ENCODE assay signal across 1 cellular context in the genomic region with DNA sequence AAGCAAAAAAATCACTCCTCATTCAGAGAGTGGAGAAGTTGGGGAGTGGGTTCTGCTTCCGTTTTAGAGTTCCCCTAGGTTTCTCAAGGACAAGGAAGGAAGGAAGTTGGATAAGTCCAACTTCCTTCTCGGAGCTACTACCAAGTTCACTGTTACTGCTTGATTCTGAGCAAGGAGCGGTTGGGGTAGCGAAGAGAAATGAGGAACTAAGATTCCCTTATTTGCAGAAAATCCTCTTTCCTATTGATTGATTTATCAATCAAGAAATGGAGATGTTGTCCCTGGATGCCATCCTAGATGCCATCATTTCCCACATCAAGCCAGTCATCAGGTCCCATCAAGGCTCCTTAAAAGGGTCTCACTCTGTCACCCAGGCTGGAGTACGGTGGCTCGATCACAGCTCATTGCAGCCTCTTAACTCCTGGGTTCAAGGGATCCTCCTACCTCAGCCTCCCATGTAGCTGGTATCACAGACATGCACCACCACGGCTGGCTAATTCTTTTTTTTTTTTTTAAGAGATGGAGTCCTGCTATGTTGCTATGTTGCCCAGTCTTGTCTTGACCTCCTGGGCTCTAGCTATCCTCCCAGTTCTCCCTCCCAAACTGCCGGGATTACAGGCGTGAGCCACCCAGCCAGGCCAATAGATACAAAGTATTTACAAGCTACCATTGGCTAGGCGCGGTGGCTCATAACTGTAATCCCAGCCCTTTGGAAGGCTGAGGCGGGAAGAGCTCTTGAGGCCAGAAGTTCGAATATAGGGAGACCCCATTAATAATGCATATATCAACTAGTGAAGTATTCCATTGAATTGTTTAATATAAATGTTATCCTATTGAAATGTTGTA.
A peak's percentile ranks its signal among the peaks of the same experiment; 100 is the strongest.
TF ChIP-seq lines count a peak whose summit lies in the region.

No MANE protein-coding gene starts in this region.

TF ChIP-seq in K562, 482 proteins besides CTCF, POLR2A, EP300 and RAD21 (continued from another document and continues in another):
- TF ChIP-seq, protein P1, sequence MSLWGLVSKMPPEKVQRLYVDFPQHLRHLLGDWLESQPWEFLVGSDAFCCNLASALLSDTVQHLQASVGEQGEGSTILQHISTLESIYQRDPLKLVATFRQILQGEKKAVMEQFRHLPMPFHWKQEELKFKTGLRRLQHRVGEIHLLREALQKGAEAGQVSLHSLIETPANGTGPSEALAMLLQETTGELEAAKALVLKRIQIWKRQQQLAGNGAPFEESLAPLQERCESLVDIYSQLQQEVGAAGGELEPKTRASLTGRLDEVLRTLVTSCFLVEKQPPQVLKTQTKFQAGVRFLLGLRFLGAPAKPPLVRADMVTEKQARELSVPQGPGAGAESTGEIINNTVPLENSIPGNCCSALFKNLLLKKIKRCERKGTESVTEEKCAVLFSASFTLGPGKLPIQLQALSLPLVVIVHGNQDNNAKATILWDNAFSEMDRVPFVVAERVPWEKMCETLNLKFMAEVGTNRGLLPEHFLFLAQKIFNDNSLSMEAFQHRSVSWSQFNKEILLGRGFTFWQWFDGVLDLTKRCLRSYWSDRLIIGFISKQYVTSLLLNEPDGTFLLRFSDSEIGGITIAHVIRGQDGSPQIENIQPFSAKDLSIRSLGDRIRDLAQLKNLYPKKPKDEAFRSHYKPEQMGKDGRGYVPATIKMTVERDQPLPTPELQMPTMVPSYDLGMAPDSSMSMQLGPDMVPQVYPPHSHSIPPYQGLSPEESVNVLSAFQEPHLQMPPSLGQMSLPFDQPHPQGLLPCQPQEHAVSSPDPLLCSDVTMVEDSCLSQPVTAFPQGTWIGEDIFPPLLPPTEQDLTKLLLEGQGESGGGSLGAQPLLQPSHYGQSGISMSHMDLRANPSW (CRISPR knock-in tag; IDR thresholded peaks at IDR 0.05), result no peak
- peak; percentile 50; the same call in 1 of the 2 replicates for TF ChIP-seq SMARCA5 (IDR thresholded peaks at IDR 0.05)
- no peak for TF ChIP-seq RFX5 (IDR thresholded peaks at IDR 0.05; ENCODE audit: low read depth, low read length)
- no peak for TF ChIP-seq KLF1 (tag; IDR thresholded peaks at IDR 0.05)
- TF ChIP-seq KDM1A (IDR thresholded peaks at IDR 0.05), result peak; percentile 25 to 63; a peak in 2 of 4 replicates
- no peak for TF ChIP-seq TCF3 (CRISPR knock-in tag; IDR thresholded peaks at IDR 0.05)
- TF ChIP-seq RFX7 (CRISPR knock-in tag; IDR thresholded peaks at IDR 0.05), result no peak
- TF ChIP-seq BACH1 (tag; IDR thresholded peaks at IDR 0.05), result peak; percentile 74; the same call in 1 of the 2 replicates
- TF ChIP-seq SIN3A (IDR thresholded peaks at IDR 0.05; ENCODE audit: borderline replicate concordance in 2 of 2, control insufficient read depth in 1 of 2, low read depth in 2 of 2, low read length in 2 of 2), result 0 out of 4 replicates have a peak, but pooled peaks of 1 of the 2 experiments have one; percentile 5
- TF ChIP-seq, protein P2, sequence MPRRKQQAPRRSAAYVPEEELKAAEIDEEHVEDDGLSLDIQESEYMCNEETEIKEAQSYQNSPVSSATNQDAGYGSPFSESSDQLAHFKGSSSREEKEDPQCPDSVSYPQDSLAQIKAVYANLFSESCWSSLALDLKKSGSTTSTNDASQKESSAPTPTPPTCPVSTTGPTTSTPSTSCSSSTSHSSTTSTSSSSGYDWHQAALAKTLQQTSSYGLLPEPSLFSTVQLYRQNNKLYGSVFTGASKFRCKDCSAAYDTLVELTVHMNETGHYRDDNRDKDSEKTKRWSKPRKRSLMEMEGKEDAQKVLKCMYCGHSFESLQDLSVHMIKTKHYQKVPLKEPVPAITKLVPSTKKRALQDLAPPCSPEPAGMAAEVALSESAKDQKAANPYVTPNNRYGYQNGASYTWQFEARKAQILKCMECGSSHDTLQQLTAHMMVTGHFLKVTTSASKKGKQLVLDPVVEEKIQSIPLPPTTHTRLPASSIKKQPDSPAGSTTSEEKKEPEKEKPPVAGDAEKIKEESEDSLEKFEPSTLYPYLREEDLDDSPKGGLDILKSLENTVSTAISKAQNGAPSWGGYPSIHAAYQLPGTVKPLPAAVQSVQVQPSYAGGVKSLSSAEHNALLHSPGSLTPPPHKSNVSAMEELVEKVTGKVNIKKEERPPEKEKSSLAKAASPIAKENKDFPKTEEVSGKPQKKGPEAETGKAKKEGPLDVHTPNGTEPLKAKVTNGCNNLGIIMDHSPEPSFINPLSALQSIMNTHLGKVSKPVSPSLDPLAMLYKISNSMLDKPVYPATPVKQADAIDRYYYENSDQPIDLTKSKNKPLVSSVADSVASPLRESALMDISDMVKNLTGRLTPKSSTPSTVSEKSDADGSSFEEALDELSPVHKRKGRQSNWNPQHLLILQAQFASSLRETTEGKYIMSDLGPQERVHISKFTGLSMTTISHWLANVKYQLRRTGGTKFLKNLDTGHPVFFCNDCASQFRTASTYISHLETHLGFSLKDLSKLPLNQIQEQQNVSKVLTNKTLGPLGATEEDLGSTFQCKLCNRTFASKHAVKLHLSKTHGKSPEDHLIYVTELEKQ (CRISPR knock-in tag; IDR thresholded peaks at IDR 0.05), result no peak
- no peak for TF ChIP-seq FOXJ3 (CRISPR knock-in tag; IDR thresholded peaks at IDR 0.05)
- TF ChIP-seq, protein P3, sequence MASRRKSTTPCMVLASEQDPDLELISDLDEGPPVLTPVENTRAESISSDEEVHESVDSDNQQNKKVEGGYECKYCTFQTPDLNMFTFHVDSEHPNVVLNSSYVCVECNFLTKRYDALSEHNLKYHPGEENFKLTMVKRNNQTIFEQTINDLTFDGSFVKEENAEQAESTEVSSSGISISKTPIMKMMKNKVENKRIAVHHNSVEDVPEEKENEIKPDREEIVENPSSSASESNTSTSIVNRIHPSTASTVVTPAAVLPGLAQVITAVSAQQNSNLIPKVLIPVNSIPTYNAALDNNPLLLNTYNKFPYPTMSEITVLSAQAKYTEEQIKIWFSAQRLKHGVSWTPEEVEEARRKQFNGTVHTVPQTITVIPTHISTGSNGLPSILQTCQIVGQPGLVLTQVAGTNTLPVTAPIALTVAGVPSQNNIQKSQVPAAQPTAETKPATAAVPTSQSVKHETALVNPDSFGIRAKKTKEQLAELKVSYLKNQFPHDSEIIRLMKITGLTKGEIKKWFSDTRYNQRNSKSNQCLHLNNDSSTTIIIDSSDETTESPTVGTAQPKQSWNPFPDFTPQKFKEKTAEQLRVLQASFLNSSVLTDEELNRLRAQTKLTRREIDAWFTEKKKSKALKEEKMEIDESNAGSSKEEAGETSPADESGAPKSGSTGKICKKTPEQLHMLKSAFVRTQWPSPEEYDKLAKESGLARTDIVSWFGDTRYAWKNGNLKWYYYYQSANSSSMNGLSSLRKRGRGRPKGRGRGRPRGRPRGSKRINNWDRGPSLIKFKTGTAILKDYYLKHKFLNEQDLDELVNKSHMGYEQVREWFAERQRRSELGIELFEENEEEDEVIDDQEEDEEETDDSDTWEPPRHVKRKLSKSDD (conservative IDR thresholded peaks at IDR 0.05; ENCODE audit: low read length), result no peak
- TF ChIP-seq, protein P4, sequence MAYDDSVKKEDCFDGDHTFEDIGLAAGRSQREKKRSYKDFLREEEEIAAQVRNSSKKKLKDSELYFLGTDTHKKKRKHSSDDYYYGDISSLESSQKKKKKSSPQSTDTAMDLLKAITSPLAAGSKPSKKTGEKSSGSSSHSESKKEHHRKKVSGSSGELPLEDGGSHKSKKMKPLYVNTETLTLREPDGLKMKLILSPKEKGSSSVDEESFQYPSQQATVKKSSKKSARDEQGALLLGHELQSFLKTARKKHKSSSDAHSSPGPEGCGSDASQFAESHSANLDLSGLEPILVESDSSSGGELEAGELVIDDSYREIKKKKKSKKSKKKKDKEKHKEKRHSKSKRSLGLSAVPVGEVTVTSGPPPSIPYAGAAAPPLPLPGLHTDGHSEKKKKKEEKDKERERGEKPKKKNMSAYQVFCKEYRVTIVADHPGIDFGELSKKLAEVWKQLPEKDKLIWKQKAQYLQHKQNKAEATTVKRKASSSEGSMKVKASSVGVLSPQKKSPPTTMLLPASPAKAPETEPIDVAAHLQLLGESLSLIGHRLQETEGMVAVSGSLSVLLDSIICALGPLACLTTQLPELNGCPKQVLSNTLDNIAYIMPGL (CRISPR knock-in tag; IDR thresholded peaks at IDR 0.05), result no peak
- no peak for TF ChIP-seq JUN (IDR thresholded peaks at IDR 0.05; ENCODE audit: borderline replicate concordance, low read depth, low read length)
- TF ChIP-seq JUN (CRISPR knock-in tag; IDR thresholded peaks at IDR 0.05; ENCODE audit: borderline replicate concordance), result no peak
- TF ChIP-seq RNF2 (IDR thresholded peaks at IDR 0.05), result no peak
- TF ChIP-seq ZNF561 (CRISPR knock-in tag; conservative IDR thresholded peaks at IDR 0.05), result no peak
- TF ChIP-seq, protein P5, sequence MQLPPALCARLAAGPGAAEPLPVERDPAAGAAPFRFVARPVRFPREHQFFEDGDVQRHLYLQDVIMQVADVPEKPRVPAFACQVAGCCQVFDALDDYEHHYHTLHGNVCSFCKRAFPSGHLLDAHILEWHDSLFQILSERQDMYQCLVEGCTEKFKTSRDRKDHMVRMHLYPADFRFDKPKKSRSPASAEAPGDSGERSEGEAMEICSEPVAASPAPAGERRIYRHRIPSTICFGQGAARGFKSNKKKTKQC (CRISPR knock-in tag; IDR thresholded peaks at IDR 0.05), result no peak
- no peak for TF ChIP-seq SMAD2 (IDR thresholded peaks at IDR 0.05; ENCODE audit: low read depth, low read length)
- TF ChIP-seq HLTF (IDR thresholded peaks at IDR 0.05), result no peak
- peak; percentile 93 for TF ChIP-seq BCOR (IDR thresholded peaks at IDR 0.05)
- TF ChIP-seq NFRKB (IDR thresholded peaks at IDR 0.05; ENCODE audit: low read depth), result 0 out of 2 replicates have a peak, but pooled peaks have one; percentile 19
- TF ChIP-seq, protein P6, sequence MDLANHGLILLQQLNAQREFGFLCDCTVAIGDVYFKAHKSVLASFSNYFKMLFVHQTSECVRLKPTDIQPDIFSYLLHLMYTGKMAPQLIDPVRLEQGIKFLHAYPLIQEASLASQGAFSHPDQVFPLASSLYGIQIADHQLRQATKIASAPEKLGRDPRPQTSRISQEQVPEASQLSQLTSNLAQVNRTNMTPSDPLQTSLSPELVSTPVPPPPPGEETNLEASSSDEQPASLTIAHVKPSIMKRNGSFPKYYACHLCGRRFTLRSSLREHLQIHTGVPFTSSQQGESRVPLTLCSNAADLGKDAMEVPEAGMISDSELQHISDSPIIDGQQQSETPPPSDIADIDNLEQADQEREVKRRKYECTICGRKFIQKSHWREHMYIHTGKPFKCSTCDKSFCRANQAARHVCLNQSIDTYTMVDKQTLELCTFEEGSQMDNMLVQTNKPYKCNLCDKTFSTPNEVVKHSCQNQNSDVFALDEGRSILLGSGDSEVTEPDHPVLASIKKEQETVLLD (IDR thresholded peaks at IDR 0.05), result no peak
- peak; percentile 36; the same call in 1 of the 2 replicates for TF ChIP-seq SMARCE1 (IDR thresholded peaks at IDR 0.05)
- no peak for TF ChIP-seq SREBF1 (IDR thresholded peaks at IDR 0.05; ENCODE audit: borderline replicate concordance, low read depth, low read length)
- TF ChIP-seq TGIF2 (CRISPR knock-in tag; IDR thresholded peaks at IDR 0.05), result no peak
- TF ChIP-seq ZNF316 (IDR thresholded peaks at IDR 0.05), result no peak
- TF ChIP-seq MTA1 (IDR thresholded peaks at IDR 0.05; ENCODE audit: borderline replicate concordance), result no peak
- TF ChIP-seq KDM2B (CRISPR knock-in tag; IDR thresholded peaks at IDR 0.05), result no peak
- TF ChIP-seq HNRNPH1 (optimal IDR thresholded peaks at IDR 0.05; ENCODE audit: low read depth, low read length), result no peak
- no peak for TF ChIP-seq NR1H2 (CRISPR knock-in tag; IDR thresholded peaks at IDR 0.05)
- TF ChIP-seq, protein P7, sequence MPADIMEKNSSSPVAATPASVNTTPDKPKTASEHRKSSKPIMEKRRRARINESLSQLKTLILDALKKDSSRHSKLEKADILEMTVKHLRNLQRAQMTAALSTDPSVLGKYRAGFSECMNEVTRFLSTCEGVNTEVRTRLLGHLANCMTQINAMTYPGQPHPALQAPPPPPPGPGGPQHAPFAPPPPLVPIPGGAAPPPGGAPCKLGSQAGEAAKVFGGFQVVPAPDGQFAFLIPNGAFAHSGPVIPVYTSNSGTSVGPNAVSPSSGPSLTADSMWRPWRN (IDR thresholded peaks at IDR 0.05; ENCODE audit: low read depth), result 0 out of 2 replicates have a peak, but pooled peaks have one; percentile 12
- TF ChIP-seq TCFL5 (CRISPR knock-in tag; conservative IDR thresholded peaks at IDR 0.05), result no peak
- TF ChIP-seq MTA3 (IDR thresholded peaks at IDR 0.05; ENCODE audit: borderline replicate concordance), result peak; percentile 9; the same call in 1 of the 2 replicates
- no peak for TF ChIP-seq FIP1L1 (IDR thresholded peaks at IDR 0.05; ENCODE audit: low read depth, low read length, poor library complexity, severe bottlenecking)
- no peak for TF ChIP-seq MCM5 (IDR thresholded peaks at IDR 0.05; ENCODE audit: low read depth)
- no peak for TF ChIP-seq SRF (CRISPR knock-in tag; IDR thresholded peaks at IDR 0.05)
- no peak for TF ChIP-seq DIDO1 (tag; IDR thresholded peaks at IDR 0.05; ENCODE audit: low read depth)
- TF ChIP-seq ESRRB (CRISPR knock-in tag; IDR thresholded peaks at IDR 0.05; ENCODE audit: borderline replicate concordance), result no peak
- TF ChIP-seq, protein P8, sequence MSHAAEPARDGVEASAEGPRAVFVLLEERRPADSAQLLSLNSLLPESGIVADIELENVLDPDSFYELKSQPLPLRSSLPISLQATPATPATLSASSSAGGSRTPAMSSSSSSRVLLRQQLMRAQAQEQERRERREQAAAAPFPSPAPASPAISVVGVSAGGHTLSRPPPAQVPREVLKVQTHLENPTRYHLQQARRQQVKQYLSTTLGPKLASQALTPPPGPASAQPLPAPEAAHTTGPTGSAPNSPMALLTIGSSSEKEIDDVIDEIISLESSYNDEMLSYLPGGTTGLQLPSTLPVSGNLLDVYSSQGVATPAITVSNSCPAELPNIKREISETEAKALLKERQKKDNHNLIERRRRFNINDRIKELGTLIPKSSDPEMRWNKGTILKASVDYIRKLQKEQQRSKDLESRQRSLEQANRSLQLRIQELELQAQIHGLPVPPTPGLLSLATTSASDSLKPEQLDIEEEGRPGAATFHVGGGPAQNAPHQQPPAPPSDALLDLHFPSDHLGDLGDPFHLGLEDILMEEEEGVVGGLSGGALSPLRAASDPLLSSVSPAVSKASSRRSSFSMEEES (CRISPR knock-in tag; IDR thresholded peaks at IDR 0.05), result no peak
- TF ChIP-seq COPS2 (conservative IDR thresholded peaks at IDR 0.05), result no peak
- TF ChIP-seq RUNX1 (IDR thresholded peaks at IDR 0.05; ENCODE audit: low read depth), result no peak
- TF ChIP-seq, protein P9, sequence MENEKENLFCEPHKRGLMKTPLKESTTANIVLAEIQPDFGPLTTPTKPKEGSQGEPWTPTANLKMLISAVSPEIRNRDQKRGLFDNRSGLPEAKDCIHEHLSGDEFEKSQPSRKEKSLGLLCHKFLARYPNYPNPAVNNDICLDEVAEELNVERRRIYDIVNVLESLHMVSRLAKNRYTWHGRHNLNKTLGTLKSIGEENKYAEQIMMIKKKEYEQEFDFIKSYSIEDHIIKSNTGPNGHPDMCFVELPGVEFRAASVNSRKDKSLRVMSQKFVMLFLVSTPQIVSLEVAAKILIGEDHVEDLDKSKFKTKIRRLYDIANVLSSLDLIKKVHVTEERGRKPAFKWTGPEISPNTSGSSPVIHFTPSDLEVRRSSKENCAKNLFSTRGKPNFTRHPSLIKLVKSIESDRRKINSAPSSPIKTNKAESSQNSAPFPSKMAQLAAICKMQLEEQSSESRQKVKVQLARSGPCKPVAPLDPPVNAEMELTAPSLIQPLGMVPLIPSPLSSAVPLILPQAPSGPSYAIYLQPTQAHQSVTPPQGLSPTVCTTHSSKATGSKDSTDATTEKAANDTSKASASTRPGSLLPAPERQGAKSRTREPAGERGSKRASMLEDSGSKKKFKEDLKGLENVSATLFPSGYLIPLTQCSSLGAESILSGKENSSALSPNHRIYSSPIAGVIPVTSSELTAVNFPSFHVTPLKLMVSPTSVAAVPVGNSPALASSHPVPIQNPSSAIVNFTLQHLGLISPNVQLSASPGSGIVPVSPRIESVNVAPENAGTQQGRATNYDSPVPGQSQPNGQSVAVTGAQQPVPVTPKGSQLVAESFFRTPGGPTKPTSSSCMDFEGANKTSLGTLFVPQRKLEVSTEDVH (IDR thresholded peaks at IDR 0.05; ENCODE audit: low read depth, partially characterized antibody), result no peak
- no peak for TF ChIP-seq GTF2F1 (IDR thresholded peaks at IDR 0.05; ENCODE audit: low read depth, low read length)
- no peak for TF ChIP-seq SRSF7 (optimal IDR thresholded peaks at IDR 0.05; ENCODE audit: low read depth, low read length)
